In the genomic region with DNA sequence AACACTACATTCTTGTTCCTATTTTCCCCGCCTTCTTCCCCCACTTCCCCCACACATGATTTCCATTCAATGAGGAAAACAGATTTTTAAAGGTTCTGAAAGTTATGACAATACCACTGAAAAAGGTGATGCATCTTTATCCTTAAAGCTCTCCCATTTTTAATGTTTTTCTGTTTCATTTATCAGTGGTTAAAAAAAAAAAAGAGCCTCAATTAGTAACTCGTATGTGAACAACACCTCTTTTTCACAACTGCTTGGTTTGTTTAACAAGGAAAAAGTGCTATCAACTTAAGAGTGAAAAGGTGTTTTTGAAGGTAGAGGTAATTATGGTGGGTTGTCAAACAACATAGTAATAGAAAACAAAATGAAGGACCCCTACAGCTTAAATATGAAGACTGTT, we compare ENCODE assay signal across 26 cellular contexts.
"Had no signal": no experiment of that assay in that cellular context is flagged by ENCODE, and none has a peak within 500 bp of the region (broad histone marks: within the 10 kb centered on the region; RNA-seq: fewer than 3 reads in every experiment).

No MANE protein-coding gene starts in this region.

- H3K27ac Mint-ChIP-seq: activated naive CD8-positive, alpha-beta T cell treated with anti-CD3 and anti-CD28 coated beads, Interleukin-2, amount 10 ng/mL, durations not matched to agents 7 days and 5 days; activated T-helper 1 cell treated with anti-CD3 and anti-CD28 coated beads, Interleukin-12 subunit alpha, Interleukin-12 subunit beta, Interleukin-2, Interleukin-4 antibody, amounts not matched to agents 30 ng/mL and 10 ng/mL and 1 ng/mL, durations not matched to agents 14 hours and 24 hours and 36 hours; T-helper 1 cell treated with Interleukin-12 subunit alpha and Interleukin-12 subunit beta and Interleukin-4 antibody, amounts not matched to agents 30 μg/mL and 1 μg/mL, for 36 hours; WTC11 had no signal

- H3K27me3 Mint-ChIP-seq: activated naive CD8-positive, alpha-beta T cell treated with anti-CD3 and anti-CD28 coated beads, Interleukin-2, amount 10 ng/mL, durations not matched to agents 7 days and 5 days had no signal

- H3K4me3 Mint-ChIP-seq: activated naive CD8-positive, alpha-beta T cell treated with anti-CD3 and anti-CD28 coated beads, Interleukin-2, amount 10 ng/mL, durations not matched to agents 7 days and 5 days; activated T-helper 1 cell treated with anti-CD3 and anti-CD28 coated beads, Interleukin-12 subunit alpha, Interleukin-12 subunit beta, Interleukin-2, Interleukin-4 antibody, amounts not matched to agents 30 ng/mL and 10 ng/mL and 1 ng/mL, durations not matched to agents 14 hours and 24 hours and 36 hours; T-helper 1 cell treated with Interleukin-12 subunit alpha and Interleukin-12 subunit beta and Interleukin-4 antibody, amounts not matched to agents 30 μg/mL and 1 μg/mL, for 36 hours; WTC11 had no signal

- H3K36me3 ChIP-seq: breast epithelium, MG63, Peyer's patch had no signal

- H3K4me3 ChIP-seq: breast epithelium, coronary artery, MG63, Peyer's patch had no signal

- H3K9me3 ChIP-seq: breast epithelium, MG63, Peyer's patch had no signal

- H3K9me3 Mint-ChIP-seq: T-helper 1 cell treated with Interleukin-12 subunit alpha and Interleukin-12 subunit beta and Interleukin-4 antibody, amounts not matched to agents 30 μg/mL and 1 μg/mL, for 36 hours had no signal

- DNase-seq: activated CD4-positive, alpha-beta T cell treated with anti-CD3 and anti-CD28 coated beads for 1 hour; activated CD4-positive, alpha-beta T cell treated with anti-CD3 and anti-CD28 coated beads, Interleukin-2, amount 50 U/mL, for 4 hours; activated CD8-positive, alpha-beta memory T cell treated with anti-CD3 and anti-CD28 coated beads for 24 hours; activated effector memory CD4-positive, alpha-beta T cell treated with anti-CD3 and anti-CD28 coated beads, Interleukin-2, amount 50 U/mL, for 16 hours; activated naive CD8-positive, alpha-beta T cell treated with anti-CD3 and anti-CD28 coated beads, Interleukin-2, amount 10 ng/mL, durations not matched to agents 7 days and 5 days; aorta; caudate nucleus; MG63; NCI-H1092 treated with DMSO at 0.1 percent for 48 hours; NCI-H1417 treated with DMSO at 0.1 percent for 48 hours; NCI-H1694; NCI-H2029; NCI-H2107; NCI-H2171 treated with DMSO at 0.1 percent for 48 hours; NCI-H345; NCI-H510A; NCI-H526 treated with DMSO at 0.1 percent for 48 hours; NCI-H82; Peyer's patch; SHP77; T-helper 9 cell had no signal

- ATAC-seq: WTC11 had no signal

- H3K27ac ChIP-seq: breast epithelium, coronary artery, Peyer's patch had no signal

- H3K4me1 ChIP-seq: breast epithelium had no signal
